8 cellular contexts compared by ENCODE assay signal in the genomic region with DNA sequence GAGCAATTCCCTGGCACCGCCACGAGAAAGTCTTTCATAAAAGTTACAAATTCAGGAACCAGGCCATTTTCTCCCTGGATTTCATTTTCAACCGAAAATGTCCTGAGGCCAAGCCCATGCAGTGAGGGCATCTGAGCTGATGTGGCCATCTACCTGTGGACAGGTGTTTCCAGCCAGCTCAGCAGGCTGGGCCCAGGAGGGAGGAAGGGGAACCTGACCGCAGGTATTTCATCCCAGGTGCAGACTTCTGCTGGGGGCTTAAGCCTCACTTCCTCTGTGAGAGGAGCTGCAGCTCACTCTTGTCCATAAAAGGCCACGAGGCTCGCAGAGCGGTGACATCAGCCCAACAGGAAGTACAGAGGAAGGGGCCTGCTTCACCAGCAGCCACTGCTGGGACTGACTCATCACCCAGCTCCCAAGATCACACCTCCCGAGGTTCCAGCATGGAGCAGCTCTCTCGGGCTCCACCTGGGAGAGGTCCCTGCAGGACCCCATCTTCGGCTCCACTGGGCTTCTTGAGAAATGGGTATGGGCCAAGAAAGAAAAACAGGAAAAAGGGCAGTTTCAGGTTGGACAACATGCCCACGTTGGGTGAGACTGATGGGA. TPM values are rescaled to one million over a fixed set of nuclear protein-coding genes. Genes with fewer than 3 reads are reported as not detected.
DNase-seq lines count a peak whose midpoint lies in the region; ATAC-seq and TF ChIP-seq lines count a peak whose summit lies in the region.

No MANE protein-coding gene starts in this region.

- H3K36me3 ChIP-seq in lung (ENCODE audit: control insufficient read depth in 2 of 2, insufficient read depth in 2 of 2, low read length in 2 of 2): peaks cover 0 to 40% of the 10 kb centered on the region in 2 donors

- peak overlapping the region; percentile 88 for H3K27ac Mint-ChIP-seq in dendritic cell treated with granulocyte-macrophage colony-stimulating factor and Interleukin-4, amounts not matched to agents 40 ng/mL and 50 ng/mL, for 4 days

- H3K27ac ChIP-seq in lung (ENCODE audit: low read depth in 1 of 2, low read length in 1 of 2): peak overlapping the region; percentile 95 to 97

- peak; percentile 98 for DNase-seq in Daoy (ENCODE audit: low read depth)
- peak; percentile 35 for DNase-seq in GOT3 (lab: John Stamatoyannopoulos, UW)
- DNase-seq in NB4 (ENCODE audit: low read depth): peak; percentile 94
- DNase-seq in activated CD4-positive, CD25-positive, alpha-beta regulatory T cell treated with anti-CD3 and anti-CD28 coated beads, Interleukin-2, amount 50 U/mL, for 16 hours (ENCODE audit: low read depth, low spot score): peak; percentile 58
- peak; percentile 79 for DNase-seq in lung (ENCODE audit: low spot score)
- peak; percentile 47 for DNase-seq in stimulated activated CD8-positive, alpha-beta memory T cell treated with anti-CD3 and anti-CD28 coated beads, Interleukin-15, amount 100 ng/mL, for 24 hours (ENCODE audit: low read depth)

- 7 to 16% methylated on average over 11 of the region's 11 CpGs for WGBS in lung, 2 donors

- H3K4me3 ChIP-seq in NB4 (ENCODE audit: low read depth, low read length) (peak overlapping the region; percentile 12), lung (no peak overlapping the region)

- peaks cover 82% of the 10 kb centered on the region for H3K4me1 Mint-ChIP-seq in dendritic cell treated with granulocyte-macrophage colony-stimulating factor and Interleukin-4, amounts not matched to agents 40 ng/mL and 50 ng/mL, for 4 days (ENCODE audit: low read depth)

- H3K27me3 Mint-ChIP-seq in dendritic cell treated with granulocyte-macrophage colony-stimulating factor and Interleukin-4, amounts not matched to agents 40 ng/mL and 50 ng/mL, for 4 days: no peaks in the 10 kb centered on the region

- intact Hi-C loops in dendritic cell treated with granulocyte-macrophage colony-stimulating factor and Interleukin-4, amounts not matched to agents 40 ng/mL and 50 ng/mL, for 4 days (cut with micrococcal nuclease): loop anchor here (5.0 kb wide), 3 partner anchors 41 to 121 kb away; a partner anchor contains a TSS

- no peak for TF ChIP-seq CTCF in NB4 (IDR thresholded peaks at IDR 0.05; ENCODE audit: low read depth, low read length)
- TF ChIP-seq CTCF in lung (IDR thresholded peaks at IDR 0.05; ENCODE audit: control extremely low read depth, extremely low read depth): no peak

- no peaks in the 10 kb centered on the region for H3K9me3 Mint-ChIP-seq in dendritic cell treated with granulocyte-macrophage colony-stimulating factor and Interleukin-4, amounts not matched to agents 40 ng/mL and 50 ng/mL, for 4 days

- peak overlapping the region; percentile 61 for H3K4me3 Mint-ChIP-seq in dendritic cell treated with granulocyte-macrophage colony-stimulating factor and Interleukin-4, amounts not matched to agents 40 ng/mL and 50 ng/mL, for 4 days

- H3K36me3 Mint-ChIP-seq in dendritic cell treated with granulocyte-macrophage colony-stimulating factor and Interleukin-4, amounts not matched to agents 40 ng/mL and 50 ng/mL, for 4 days (ENCODE audit: low read depth): peaks cover 96% of the 10 kb centered on the region

- no peaks in the 10 kb centered on the region for H3K9me3 ChIP-seq in lung (ENCODE audit: control insufficient read depth in 2 of 2, insufficient read depth in 1 of 2, low read length in 1 of 2)

- TF ChIP-seq POLR2A in NB4 (IDR thresholded peaks at IDR 0.05; ENCODE audit: extremely low read depth, insufficient read length): no peak

- ATAC-seq in lung (ENCODE audit: insufficient read depth, low FRiP score) (peak; percentile 63), HG03342 (IDR thresholded peaks at IDR 0.05; ENCODE audit: unreplicated experiment) (no peak)

- H3K27me3 ChIP-seq in lung (ENCODE audit: control insufficient read depth, insufficient read depth): no peaks in the 10 kb centered on the region

- peaks cover 37 to 69% of the 10 kb centered on the region in 2 donors for H3K4me1 ChIP-seq in lung (ENCODE audit: control insufficient read depth in 2 of 2, insufficient read depth in 2 of 2, low read length in 2 of 2)

RNA-seq across cellular contexts. Expression of a gene that starts 56.4 kb away (rescaled TPM):
- 349 and 464 TPM in 2 replicates for total RNA-seq in Daoy (2014; rRNA removed; shearing (Covaris generic))
- 100 to 1,000 TPM; 398 to 667 TPM for total RNA-seq in lung
- 100 to 1,000 TPM; 184 to 266 TPM for polyA plus RNA-seq in lung

Comparison
In these comparisons a context has a peak if more than half of its experiments do, and no peak if none do; other contexts are left out.
1. DNase-seq: peak in every context shown above with its lines; median percentile 98 in Daoy; 94 in NB4; 79 in lung; 58 in activated CD4-positive, CD25-positive, alpha-beta regulatory T cell treated with anti-CD3 and anti-CD28 coated beads, Interleukin-2, amount 50 U/mL, for 16 hours; 47 in stimulated activated CD8-positive, alpha-beta memory T cell treated with anti-CD3 and anti-CD28 coated beads, Interleukin-15, amount 100 ng/mL, for 24 hours; 35 in GOT3.